ENCODE assay signal across 16 cellular contexts in genomic region chr17:46197526-46197925, GRCh38. TPM values are rescaled to one million over a fixed set of nuclear protein-coding genes. Genes with fewer than 3 reads are reported as not detected.
DNase-seq lines count a peak whose midpoint lies in the region; ATAC-seq and TF ChIP-seq lines count a peak whose summit lies in the region.
"Had no signal": no experiment of that assay in that cellular context is flagged by ENCODE, and none has a peak within 500 bp of the region (broad histone marks: within the 10 kb centered on the region; RNA-seq: fewer than 3 reads in every experiment).

No MANE protein-coding gene starts in this region.

- H2AFZ ChIP-seq in PC-9: no peak overlapping the region

- H3K4me1 ChIP-seq in right cardiac atrium (ENCODE audit: control insufficient read depth, insufficient read depth, low read length): no peaks in the 10 kb centered on the region
- peaks cover 24% of the 10 kb centered on the region for H3K4me1 ChIP-seq in thymus (ENCODE audit: control insufficient read depth, insufficient read depth, low read length)
- peaks cover 10% of the 10 kb centered on the region for H3K4me1 ChIP-seq in PC-9 (replicated peaks; ENCODE audit: insufficient read depth)
- H3K4me1 ChIP-seq: prostate gland had no signal

- DNase-seq in right cardiac atrium (no peak), cardiac septum (ENCODE audit: low spot score) (no peak), NCI-H345 (lab: John Stamatoyannopoulos, UW) (no peak), PC-9 (no peak), NCI-H2081 treated with DMSO at 0.1 percent for 48 hours (lab: John Stamatoyannopoulos, UW) (no peak)
- DNase-seq in activated naive CD8-positive, alpha-beta T cell treated with anti-CD3 and anti-CD28 coated beads, Interleukin-2, amount 50 U/mL, for 24 hours: no peak
- DNase-seq: activated CD4-positive, alpha-beta T cell treated with anti-CD3 and anti-CD28 coated beads for 48 hours; activated CD8-positive, alpha-beta memory T cell treated with anti-CD3 and anti-CD28 coated beads, Interleukin-2, amount 50 U/mL, for 48 hours; activated gamma-delta T cell treated with Interleukin-2 at 50 U/mL for 16 hours; dorsolateral prefrontal cortex; NCI-H1436; NCI-H524 had no signal

- peaks cover 5% of the 10 kb centered on the region for H3K36me3 Mint-ChIP-seq in activated naive CD8-positive, alpha-beta T cell treated with anti-CD3 and anti-CD28 coated beads, Interleukin-2, amount 50 U/mL, for 24 hours (ENCODE audit: low read depth)

- H3K27me3 ChIP-seq in right cardiac atrium (ENCODE audit: control insufficient read depth, insufficient read depth) (no peaks in the 10 kb centered on the region), thymus (ENCODE audit: control insufficient read depth, insufficient read depth) (no peaks in the 10 kb centered on the region), PC-9 (ENCODE audit: insufficient read depth, low read depth) (no peaks in the 10 kb centered on the region)
- H3K27me3 ChIP-seq: dorsolateral prefrontal cortex had no signal

- peaks cover 31% of the 10 kb centered on the region for H3F3A ChIP-seq in PC-9 (ENCODE audit: insufficient read depth, low read depth)

- H3K9me3 ChIP-seq in right cardiac atrium (ENCODE audit: control insufficient read depth, low read length) (no peaks in the 10 kb centered on the region), KOPT-K1 (ENCODE audit: insufficient read depth, low read length, poor library complexity, severe bottlenecking) (no peaks in the 10 kb centered on the region), thymus (ENCODE audit: control insufficient read depth) (no peaks in the 10 kb centered on the region), PC-9 (ENCODE audit: insufficient read depth, low read depth) (peaks cover 3% of the 10 kb centered on the region; the same call in 1 of the 2 replicates)
- H3K9me3 ChIP-seq: prostate gland had no signal

- H3K4me2 ChIP-seq in PC-9: no peak overlapping the region

- no peaks in the 10 kb centered on the region for H3K9me2 ChIP-seq in PC-9 (ENCODE audit: insufficient read depth)

- TF ChIP-seq CTCF in PC-9 (conservative IDR thresholded peaks at IDR 0.05): no peak

- no peak overlapping the region for H3K4me3 Mint-ChIP-seq in activated naive CD8-positive, alpha-beta T cell treated with anti-CD3 and anti-CD28 coated beads, Interleukin-2, amount 50 U/mL, for 24 hours

- no TSS peak for BruUV-seq in PC-9 (replicated peaks; lab: Mats Ljungman, UMichigan)

- intact Hi-C loops in right cardiac atrium (cut with DNase I): loop anchor here in 1 of 4 donors (10.0 kb wide), 1 partner anchor 153 kb away; no protein-coding TSS in a partner anchor
- intact Hi-C loops in cardiac septum (cut with DNase I): no loop called here
- intact Hi-C loops in PC-9 (cut with micrococcal nuclease; ENCODE audit: unreplicated experiment): no loop called here

- H3K79me2 ChIP-seq in PC-9 (ENCODE audit: low read depth): peaks cover 79% of the 10 kb centered on the region

- H4K20me1 ChIP-seq in PC-9 (ENCODE audit: insufficient read depth): no peaks in the 10 kb centered on the region; the same call in 1 of the 2 replicates

- H3K27me3 Mint-ChIP-seq in activated naive CD8-positive, alpha-beta T cell treated with anti-CD3 and anti-CD28 coated beads, Interleukin-2, amount 50 U/mL, for 24 hours: no peaks in the 10 kb centered on the region

- no peaks in the 10 kb centered on the region for H3K9me3 Mint-ChIP-seq in activated naive CD8-positive, alpha-beta T cell treated with anti-CD3 and anti-CD28 coated beads, Interleukin-2, amount 50 U/mL, for 24 hours

- CTCF ChIA-PET in PC-9 (lab: Charles Lee): no interaction called here

- 85% methylated on average over 6 of the region's 6 CpGs for WGBS in right cardiac atrium
- WGBS in thymus: 77% methylated on average over 6 of the region's 6 CpGs

- peak overlapping the region; percentile 6 for H3K27ac ChIP-seq in right cardiac atrium (ENCODE audit: low read length)
- peak overlapping the region; percentile 95 for H3K27ac ChIP-seq in KOPT-K1 (ENCODE audit: low read depth, low read length, poor library complexity, severe bottlenecking)
- peak overlapping the region; percentile 15 for H3K27ac ChIP-seq in thymus (ENCODE audit: low read depth)
- no peak overlapping the region for H3K27ac ChIP-seq in PC-9
- H3K27ac ChIP-seq: dorsolateral prefrontal cortex, prostate gland, VCaP had no signal

- no peak overlapping the region for H3K4me3 ChIP-seq in right cardiac atrium (ENCODE audit: low read length)
- H3K4me3 ChIP-seq in thymus (ENCODE audit: low read length): no peak overlapping the region
- no peak overlapping the region for H3K4me3 ChIP-seq in PC-9
- H3K4me3 ChIP-seq: dorsolateral prefrontal cortex, prostate gland had no signal

- peak overlapping the region; percentile 10 for H3K27ac Mint-ChIP-seq in activated naive CD8-positive, alpha-beta T cell treated with anti-CD3 and anti-CD28 coated beads, Interleukin-2, amount 50 U/mL, for 24 hours

- H3K4me1 Mint-ChIP-seq in activated naive CD8-positive, alpha-beta T cell treated with anti-CD3 and anti-CD28 coated beads, Interleukin-2, amount 50 U/mL, for 24 hours: peaks cover 72% of the 10 kb centered on the region

- POLR2A ChIA-PET in PC-9 (lab: Charles Lee; ENCODE audit: unreplicated experiment): no interaction called here

- no peak for ATAC-seq in right cardiac atrium
- ATAC-seq in activated naive CD8-positive, alpha-beta T cell treated with anti-CD3 and anti-CD28 coated beads, Interleukin-2, amount 50 U/mL, for 24 hours: no peak

- H3K36me3 ChIP-seq in KOPT-K1 (ENCODE audit: insufficient read depth, low read length) (no peaks in the 10 kb centered on the region), thymus (ENCODE audit: control insufficient read depth, insufficient read depth) (no peaks in the 10 kb centered on the region), PC-9 (ENCODE audit: low read depth) (peaks cover 15% of the 10 kb centered on the region; the same call in 1 of the 2 replicates)
- H3K36me3 ChIP-seq: prostate gland had no signal

RNA-seq across cellular contexts. Expression of gene KANSL1, which starts 4.3 kb away (rescaled TPM):
- total RNA-seq in right cardiac atrium: 10 to 100 TPM; 36.2 to 53.8 (median 43.7) TPM
- 15.9 TPM for polyA plus RNA-seq in right cardiac atrium
- total RNA-seq in cardiac septum: 33.6 TPM
- polyA plus RNA-seq in thymus: 22.3 TPM
- total RNA-seq in PC-9 (2021): 42.6 and 52.5 TPM in 2 replicates
